1 cellular context compared by ENCODE assay signal in the genomic region with DNA sequence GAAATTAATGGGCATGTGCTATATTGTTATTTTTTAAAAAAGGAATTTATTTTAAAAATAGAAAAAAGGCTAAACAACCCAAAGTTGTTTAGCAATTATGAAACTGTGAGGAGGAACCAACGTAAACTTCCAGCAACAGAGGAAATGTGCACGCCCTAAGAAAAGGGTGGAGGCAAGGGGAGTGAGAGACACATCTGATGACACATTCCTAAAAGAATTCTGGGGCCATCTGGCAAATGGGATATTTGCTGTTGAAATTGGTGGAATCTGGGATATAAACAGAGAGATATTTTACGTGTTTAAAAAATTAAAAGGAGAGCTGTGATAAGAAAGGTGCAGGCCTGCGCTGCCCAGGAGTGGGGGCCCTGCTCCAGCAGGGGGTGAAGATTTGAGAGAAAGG.
TF ChIP-seq lines count a peak whose summit lies in the region.

No MANE protein-coding gene starts in this region.

TF ChIP-seq in HepG2, 621 proteins besides CTCF, POLR2A, EP300 and RAD21:
- no peak for TF ChIP-seq ZNF569 (CRISPR knock-in tag; IDR thresholded peaks at IDR 0.05; ENCODE audit: borderline replicate concordance)
- TF ChIP-seq ZNF83 (CRISPR knock-in tag; IDR thresholded peaks at IDR 0.05; ENCODE audit: borderline replicate concordance), result no peak
- no peak for TF ChIP-seq AKAP8 (CRISPR knock-in tag; IDR thresholded peaks at IDR 0.05)
- TF ChIP-seq, protein P1, sequence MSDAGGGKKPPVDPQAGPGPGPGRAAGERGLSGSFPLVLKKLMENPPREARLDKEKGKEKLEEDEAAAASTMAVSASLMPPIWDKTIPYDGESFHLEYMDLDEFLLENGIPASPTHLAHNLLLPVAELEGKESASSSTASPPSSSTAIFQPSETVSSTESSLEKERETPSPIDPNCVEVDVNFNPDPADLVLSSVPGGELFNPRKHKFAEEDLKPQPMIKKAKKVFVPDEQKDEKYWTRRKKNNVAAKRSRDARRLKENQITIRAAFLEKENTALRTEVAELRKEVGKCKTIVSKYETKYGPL (CRISPR knock-in tag; IDR thresholded peaks at IDR 0.05), result no peak
- TF ChIP-seq JDP2 (CRISPR knock-in tag; IDR thresholded peaks at IDR 0.05; ENCODE audit: borderline replicate concordance), result no peak
- no peak for TF ChIP-seq FLYWCH1 (CRISPR knock-in tag; IDR thresholded peaks at IDR 0.05)
- TF ChIP-seq REL (CRISPR knock-in tag; conservative IDR thresholded peaks at IDR 0.05), result no peak
- no peak for TF ChIP-seq SP4 (CRISPR knock-in tag; IDR thresholded peaks at IDR 0.05)
- no peak for TF ChIP-seq GFI1 (CRISPR knock-in tag; IDR thresholded peaks at IDR 0.05; ENCODE audit: borderline replicate concordance)
- no peak for TF ChIP-seq ZNF816 (CRISPR knock-in tag; IDR thresholded peaks at IDR 0.05; ENCODE audit: borderline replicate concordance)
